ENCODE assay signal across 9 cellular contexts in the genomic region with DNA sequence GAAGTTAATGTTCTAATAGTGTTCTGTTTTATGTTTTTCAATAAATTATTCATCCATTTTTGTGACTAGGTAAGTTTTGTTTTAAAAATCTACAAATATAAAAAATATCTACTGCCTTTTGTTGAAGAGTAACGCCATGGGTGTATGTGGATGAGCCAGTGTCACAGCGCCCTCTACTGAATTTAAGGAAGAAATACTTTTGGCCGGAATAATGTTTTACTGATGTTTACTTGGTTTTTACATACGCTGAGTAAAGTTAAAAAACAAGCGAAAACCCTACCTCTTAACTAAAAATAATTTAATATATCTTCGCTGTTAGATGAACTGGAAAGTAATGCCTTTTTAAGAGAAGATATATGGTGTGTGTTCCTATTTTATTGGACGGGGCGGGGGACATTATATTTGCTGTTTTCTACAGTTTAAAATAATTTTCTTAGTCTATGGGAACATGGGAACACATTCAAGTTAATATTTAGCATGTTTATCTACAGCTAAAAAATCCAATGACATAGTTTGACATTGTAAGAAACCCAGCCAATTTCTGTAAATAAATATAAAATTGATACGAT.
A peak's percentile ranks its signal among the peaks of the same experiment; 100 is the strongest.
DNase-seq lines count a peak whose midpoint lies in the region; ATAC-seq and TF ChIP-seq lines count a peak whose summit lies in the region.
"Had no signal": no experiment of that assay in that cellular context is flagged by ENCODE, and none has a peak within 500 bp of the region (broad histone marks: within the 10 kb centered on the region; RNA-seq: fewer than 3 reads in every experiment).

No MANE protein-coding gene starts in this region.

- H3K27ac ChIP-seq in Peyer's patch (no peak overlapping the region), dorsolateral prefrontal cortex (peak overlapping the region in 16 of 59 donors; percentile 0 to 75 (median 55)), mesendoderm (ENCODE audit: low read depth, low read length) (no peak overlapping the region)
- H3K27ac ChIP-seq: BLaER1 treated with 17β-estradiol and CSF1 and Interleukin-3, amounts not matched to agents 10 nM and 100 nM had no signal

- H2BK15ac ChIP-seq in mesendoderm (replicated peaks; ENCODE audit: low read depth), result no peak overlapping the region

- no peak overlapping the region for H3K56ac ChIP-seq in mesendoderm (ENCODE audit: low read length)

- no peak overlapping the region for H2AK5ac ChIP-seq in mesendoderm (ENCODE audit: low read length)

- no CpG with 5 or more reads among the region's 9 CpGs for WGBS in mesendoderm (ENCODE audit: extremely low coverage, insufficient coverage, low lambda C conversion rate)

- H3K79me1 ChIP-seq in mesendoderm (ENCODE audit: low read length), result no peaks in the 10 kb centered on the region

- intact Hi-C loops in dorsolateral prefrontal cortex (cut with DNase I), result loop anchor here (1.0 to 10.0 kb wide), 5 partner anchors 108 to 334 kb away; a partner anchor contains a TSS

- no peak overlapping the region for H3K4me3 ChIP-seq in Peyer's patch
- H3K4me3 ChIP-seq in dorsolateral prefrontal cortex, result peak overlapping the region in 2 of 59 donors; percentile 0 to 4
- no peak overlapping the region for H3K4me3 ChIP-seq in mesendoderm (ENCODE audit: low read length)
- H3K4me3 ChIP-seq: BLaER1 treated with 17β-estradiol and CSF1 and Interleukin-3, amounts not matched to agents 10 nM and 100 nM had no signal

- H3K4me2 ChIP-seq in mesendoderm (ENCODE audit: low read length), result no peak overlapping the region

- H3K9ac ChIP-seq in mesendoderm (ENCODE audit: low read length), result no peak overlapping the region
- H3K9ac ChIP-seq: BLaER1 treated with 17β-estradiol and CSF1 and Interleukin-3, amounts not matched to agents 10 nM and 100 nM had no signal

- H3K4ac ChIP-seq in mesendoderm (ENCODE audit: low read depth, low read length), result no peak overlapping the region

- peak; percentile 85 for ATAC-seq in GM19467 (IDR thresholded peaks at IDR 0.05; ENCODE audit: unreplicated experiment)

- no peak for TF ChIP-seq POLR2A in Peyer's patch (IDR thresholded peaks at IDR 0.05)

- H2BK5ac ChIP-seq in mesendoderm (ENCODE audit: low read length), result no peak overlapping the region

- DNase-seq in NCI-H1436 (lab: John Stamatoyannopoulos, UW), result peak; percentile 35
- no peak for DNase-seq in NCI-H1436 treated with DMSO at 0.1 percent for 48 hours (lab: John Stamatoyannopoulos, UW)
- peak; percentile 7 for DNase-seq in HT-29 (ENCODE audit: low spot score)
- DNase-seq in Peyer's patch, result peak in 1 of 3 donors; percentile 48
- no peak for DNase-seq in dorsolateral prefrontal cortex
- peak; percentile 40 for DNase-seq in mesendoderm
- no peak for DNase-seq in OCI-M2 (lab: John Stamatoyannopoulos, UW; ENCODE audit: unreplicated experiment)

- H3K36me3 ChIP-seq in Peyer's patch (no peaks in the 10 kb centered on the region), mesendoderm (ENCODE audit: control insufficient read depth, insufficient read depth, low read length) (no peaks in the 10 kb centered on the region)
- H3K36me3 ChIP-seq: BLaER1 treated with 17β-estradiol and CSF1 and Interleukin-3, amounts not matched to agents 10 nM and 100 nM had no signal

- no peak overlapping the region for H4K8ac ChIP-seq in mesendoderm (ENCODE audit: low read depth, low read length)

- no peak overlapping the region for H3K18ac ChIP-seq in mesendoderm (ENCODE audit: low read length)

- no peaks in the 10 kb centered on the region for H3K9me3 ChIP-seq in Peyer's patch

- H3K23ac ChIP-seq in mesendoderm (ENCODE audit: low read length), result no peak overlapping the region

- no peaks in the 10 kb centered on the region for H3K79me2 ChIP-seq in mesendoderm (ENCODE audit: control insufficient read depth, insufficient read depth, low read length)

- H2BK120ac ChIP-seq in mesendoderm (ENCODE audit: low read depth, low read length), result no peak overlapping the region

- H3K27me3 ChIP-seq in Peyer's patch, result no peaks in the 10 kb centered on the region
- H3K27me3 ChIP-seq in dorsolateral prefrontal cortex, result no peaks in the 10 kb centered on the region
- no peaks in the 10 kb centered on the region for H3K27me3 ChIP-seq in mesendoderm (ENCODE audit: insufficient read depth, low read length, poor library complexity)
- H3K27me3 ChIP-seq: BLaER1 treated with 17β-estradiol and CSF1 and Interleukin-3, amounts not matched to agents 10 nM and 100 nM had no signal

- H3K4me1 ChIP-seq in Peyer's patch, result no peaks in the 10 kb centered on the region
- H3K4me1 ChIP-seq in mesendoderm (ENCODE audit: control insufficient read depth, low read depth, low read length), result no peaks in the 10 kb centered on the region

- no peak overlapping the region for H4K5ac ChIP-seq in mesendoderm (ENCODE audit: low read length)

- TF ChIP-seq CTCF in Peyer's patch (IDR thresholded peaks at IDR 0.05), result peak; percentile 34 to 87 (median 81)
- peak; percentile 67 to 96 (median 85) for TF ChIP-seq CTCF in dorsolateral prefrontal cortex (IDR thresholded peaks at IDR 0.05 in 54 of 56, conservative IDR thresholded peaks at IDR 0.05 in 2 of 56; ENCODE audit: low read depth in 1 of 56, partially characterized antibody in 56 of 56)

Comparison
In these comparisons a context has a peak if more than half of its experiments do, and no peak if none do; other contexts are left out.
1. DNase-seq: peak in NCI-H1436 (single experiment), HT-29 (single experiment) and mesendoderm (single experiment); none in NCI-H1436 treated with DMSO at 0.1 percent for 48 hours (single experiment), dorsolateral prefrontal cortex (0 of 10) and OCI-M2 (single experiment).